Comparison of ENCODE assay signal across 20 cellular contexts in the genomic region with DNA sequence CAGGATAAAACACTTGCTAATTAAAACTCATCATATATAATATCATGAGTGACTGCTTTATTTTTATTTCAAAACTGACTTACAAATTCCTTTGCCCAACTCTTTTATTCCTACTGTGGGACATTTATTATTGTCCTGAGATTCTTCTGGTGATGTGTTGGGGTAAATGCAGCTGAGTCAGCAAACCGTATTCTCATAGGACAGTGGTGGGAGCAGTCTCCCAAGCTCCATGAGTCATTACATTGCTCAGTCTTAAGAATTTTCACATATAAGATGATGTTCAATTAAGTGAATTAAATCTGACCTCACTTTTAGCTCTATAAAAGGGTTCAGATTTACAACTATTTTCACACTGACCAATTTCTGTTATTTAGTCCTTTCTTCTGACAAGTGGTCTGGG.
DNase-seq lines count a peak whose midpoint lies in the region; ATAC-seq and TF ChIP-seq lines count a peak whose summit lies in the region.
"Had no signal": no experiment of that assay in that cellular context is flagged by ENCODE, and none has a peak within 500 bp of the region (broad histone marks: within the 10 kb centered on the region; RNA-seq: fewer than 3 reads in every experiment).

No MANE protein-coding gene starts in this region.

- TF ChIP-seq POLR2A in HCT116 (IDR thresholded peaks at IDR 0.05; ENCODE audit: borderline replicate concordance, extremely low read depth, insufficient read depth, insufficient read length) (no peak), tibial nerve (IDR thresholded peaks at IDR 0.05) (no peak)

- POLR2A ChIA-PET in HCT116 (lab: Charles Lee) = no interaction called here

- no peak overlapping the region for H3K9ac ChIP-seq in HCT116 (ENCODE audit: low read length)

- H3K79me2 ChIP-seq in HCT116 (ENCODE audit: insufficient read depth, low read length) = no peaks in the 10 kb centered on the region
- H3K79me2 ChIP-seq: hepatocyte had no signal

- no peaks in the 10 kb centered on the region for H3K4me1 ChIP-seq in HCT116 (ENCODE audit: control insufficient read depth in 1 of 2, insufficient read depth in 2 of 2, low read length in 2 of 2)
- H3K4me1 ChIP-seq in tibial nerve = no peaks in the 10 kb centered on the region
- H3K4me1 ChIP-seq: left ventricle myocardium inferior, psoas muscle had no signal

- 36 to 56% methylated on average over 1 of the region's 1 CpG for WGBS in tibial nerve, 2 donors

- no peak overlapping the region for H3K4me3 Mint-ChIP-seq in activated T-helper 1 cell treated with anti-CD3 and anti-CD28 coated beads, Interleukin-12 subunit alpha, Interleukin-12 subunit beta, Interleukin-2, Interleukin-4 antibody, amounts not matched to agents 30 ng/mL and 10 ng/mL and 1 ng/mL, durations not matched to agents 14 hours and 24 hours and 36 hours
- H3K4me3 Mint-ChIP-seq: CD14-positive monocyte; central memory CD8-positive, alpha-beta T cell had no signal

- H3K4me3 ChIP-seq in HCT116 (replicated peaks in 1 of 2; ENCODE audit: low read depth in 1 of 2, low read length in 2 of 2) = no peak overlapping the region
- no peak overlapping the region for H3K4me3 ChIP-seq in epithelial cell of esophagus (ENCODE audit: low read length)
- H3K4me3 ChIP-seq in tibial nerve = no peak overlapping the region
- H3K4me3 ChIP-seq: hepatocyte, left ventricle myocardium inferior, psoas muscle, thoracic aorta had no signal

- no peak for DNase-seq in HCT116 (ENCODE audit: low read depth, low spot score)
- peak; percentile 68 for DNase-seq in RKO (ENCODE audit: low spot score)
- DNase-seq in epithelial cell of esophagus (ENCODE audit: low read depth) = peak; percentile 66
- peak; percentile 90 for DNase-seq in renal cortical epithelial cell (ENCODE audit: low read depth)
- no peak for DNase-seq in activated T-helper 1 cell treated with anti-CD3 and anti-CD28 coated beads, Interleukin-12 subunit alpha, Interleukin-12 subunit beta, Interleukin-2, Interleukin-4 antibody, amounts not matched to agents 30 ng/mL and 10 ng/mL and 1 ng/mL, durations not matched to agents 14 hours and 24 hours and 36 hours (ENCODE audit: low spot score)
- no peak for DNase-seq in activated naive CD4-positive, alpha-beta T cell treated with anti-CD3 and anti-CD28 coated beads, Interleukin-2, amount 50 U/mL, for 72 hours (ENCODE audit: low spot score in 2 of 2)
- DNase-seq in tibial nerve (ENCODE audit: low spot score in 2 of 2) = no peak
- DNase-seq in hypothalamus (lab: John Stamatoyannopoulos, UW) = no peak
- DNase-seq: activated CD4-positive, CD25-positive, alpha-beta regulatory T cell treated with anti-CD3 and anti-CD28 coated beads, Interleukin-2, amount 50 U/mL, for 72 hours; activated naive CD4-positive, alpha-beta T cell treated with Interleukin-2 at 50 U/mL for 16 hours; DND-41; left ventricle myocardium inferior; MV-4-11; psoas muscle; stimulated activated CD4-positive, alpha-beta T cell treated with anti-CD3 and anti-CD28 coated beads, Interleukin-1b, Interleukin-23, amount 100 ng/mL, for 48 hours had no signal

- BruUV-seq in HCT116 (replicated peaks; lab: Mats Ljungman, UMichigan) = no TSS peak

- no peaks in the 10 kb centered on the region for H3K9me3 ChIP-seq in HCT116 (ENCODE audit: control insufficient read depth in 1 of 2, insufficient read depth in 1 of 2, low read depth in 1 of 2, low read length in 2 of 2)
- H3K9me3 ChIP-seq in tibial nerve = no peaks in the 10 kb centered on the region
- H3K9me3 ChIP-seq: left ventricle myocardium inferior, psoas muscle, thoracic aorta had no signal

- H3K27me3 Mint-ChIP-seq in activated T-helper 1 cell treated with anti-CD3 and anti-CD28 coated beads, Interleukin-12 subunit alpha, Interleukin-12 subunit beta, Interleukin-2, Interleukin-4 antibody, amounts not matched to agents 30 ng/mL and 10 ng/mL and 1 ng/mL, durations not matched to agents 14 hours and 24 hours and 36 hours (ENCODE audit: insufficient read depth) = no peaks in the 10 kb centered on the region
- H3K27me3 Mint-ChIP-seq: central memory CD8-positive, alpha-beta T cell had no signal

- H3K9me2 ChIP-seq in HCT116 (ENCODE audit: insufficient read depth) = no peaks in the 10 kb centered on the region

- intact Hi-C loops in HCT116 (cut with micrococcal nuclease) = no loop called here
- intact Hi-C loops in activated T-helper 1 cell treated with anti-CD3 and anti-CD28 coated beads, Interleukin-12 subunit alpha, Interleukin-12 subunit beta, Interleukin-2, Interleukin-4 antibody, amounts not matched to agents 30 ng/mL and 10 ng/mL and 1 ng/mL, durations not matched to agents 14 hours and 24 hours and 36 hours (cut with micrococcal nuclease) = no loop called here

- no peaks in the 10 kb centered on the region for H3K27me3 ChIP-seq in HCT116 (ENCODE audit: insufficient read depth, low read length)
- H3K27me3 ChIP-seq in tibial nerve = no peaks in the 10 kb centered on the region
- H3K27me3 ChIP-seq: hepatocyte had no signal

- TF ChIP-seq CTCF in HCT116 (IDR thresholded peaks at IDR 0.05 in 2 of 3, conservative IDR thresholded peaks at IDR 0.05 in 1 of 3; ENCODE audit: borderline replicate concordance in 1 of 3, insufficient read depth in 1 of 3, low read depth in 2 of 3, low read length in 2 of 3) (no peak), epithelial cell of esophagus (IDR thresholded peaks at IDR 0.05; ENCODE audit: insufficient read depth, low read depth, low read length, missing control alignments) (no peak), tibial nerve (IDR thresholded peaks at IDR 0.05) (no peak)

- H3K27ac Mint-ChIP-seq in activated T-helper 1 cell treated with anti-CD3 and anti-CD28 coated beads, Interleukin-12 subunit alpha, Interleukin-12 subunit beta, Interleukin-2, Interleukin-4 antibody, amounts not matched to agents 30 ng/mL and 10 ng/mL and 1 ng/mL, durations not matched to agents 14 hours and 24 hours and 36 hours = no peak overlapping the region
- H3K27ac Mint-ChIP-seq in activated naive CD4-positive, alpha-beta T cell treated with anti-CD3 and anti-CD28 coated beads, Interleukin-2, amount 50 U/mL, for 72 hours = no peak overlapping the region
- H3K27ac Mint-ChIP-seq: CD14-positive monocyte had no signal

- CTCF ChIA-PET in HCT116 (lab: Charles Lee) = interaction anchor here (0.9 kb wide), 1 partner anchor 14 kb away, joined by 3 read pairs; no protein-coding TSS in a partner anchor

- H3K4me1 Mint-ChIP-seq in activated T-helper 1 cell treated with anti-CD3 and anti-CD28 coated beads, Interleukin-12 subunit alpha, Interleukin-12 subunit beta, Interleukin-2, Interleukin-4 antibody, amounts not matched to agents 30 ng/mL and 10 ng/mL and 1 ng/mL, durations not matched to agents 14 hours and 24 hours and 36 hours (ENCODE audit: low read depth) = no peaks in the 10 kb centered on the region
- H3K4me1 Mint-ChIP-seq: CD14-positive monocyte; central memory CD8-positive, alpha-beta T cell had no signal

- H3K9me3 Mint-ChIP-seq in activated T-helper 1 cell treated with anti-CD3 and anti-CD28 coated beads, Interleukin-12 subunit alpha, Interleukin-12 subunit beta, Interleukin-2, Interleukin-4 antibody, amounts not matched to agents 30 ng/mL and 10 ng/mL and 1 ng/mL, durations not matched to agents 14 hours and 24 hours and 36 hours = peaks cover 3% of the 10 kb centered on the region
- H3K9me3 Mint-ChIP-seq in activated naive CD4-positive, alpha-beta T cell treated with anti-CD3 and anti-CD28 coated beads, Interleukin-2, amount 50 U/mL, for 72 hours = peaks cover 6 to 8% of the 10 kb centered on the region in 2 donors
- H3K9me3 Mint-ChIP-seq: CD14-positive monocyte had no signal

- H3K36me3 ChIP-seq in HCT116 (ENCODE audit: control insufficient read depth in 1 of 2, insufficient read depth in 2 of 2, low read length in 2 of 2) (no peaks in the 10 kb centered on the region), tibial nerve (no peaks in the 10 kb centered on the region)
- H3K36me3 ChIP-seq: left ventricle myocardium inferior, thoracic aorta had no signal

- no peak for TF ChIP-seq EP300 in tibial nerve (IDR thresholded peaks at IDR 0.05)

- ATAC-seq in HCT116 = no peak
- ATAC-seq in activated naive CD4-positive, alpha-beta T cell treated with anti-CD3 and anti-CD28 coated beads, Interleukin-2, amount 50 U/mL, for 72 hours = no peak
- ATAC-seq: psoas muscle had no signal

- H3K27ac ChIP-seq in HCT116 (ENCODE audit: low read depth, low read length) = no peak overlapping the region
- no peak overlapping the region for H3K27ac ChIP-seq in tibial nerve
- H3K27ac ChIP-seq: hepatocyte, HL-60, left ventricle myocardium inferior, psoas muscle, thoracic aorta had no signal

- TF ChIP-seq RAD21 in HCT116 (IDR thresholded peaks at IDR 0.05; ENCODE audit: low read depth) = no peak

- no peaks in the 10 kb centered on the region for H4K20me1 ChIP-seq in HCT116 (ENCODE audit: insufficient read depth)

- no peaks in the 10 kb centered on the region for H3K36me3 Mint-ChIP-seq in activated T-helper 1 cell treated with anti-CD3 and anti-CD28 coated beads, Interleukin-12 subunit alpha, Interleukin-12 subunit beta, Interleukin-2, Interleukin-4 antibody, amounts not matched to agents 30 ng/mL and 10 ng/mL and 1 ng/mL, durations not matched to agents 14 hours and 24 hours and 36 hours (ENCODE audit: low read depth)
- H3K36me3 Mint-ChIP-seq in activated naive CD4-positive, alpha-beta T cell treated with anti-CD3 and anti-CD28 coated beads, Interleukin-2, amount 50 U/mL, for 72 hours = no peaks in the 10 kb centered on the region
- H3K36me3 Mint-ChIP-seq: CD14-positive monocyte had no signal

- no peak overlapping the region for H3K4me2 ChIP-seq in HCT116 (ENCODE audit: low read length)
- H3K4me2 ChIP-seq: hepatocyte had no signal

- peak overlapping the region; percentile 89 for H2AFZ ChIP-seq in HCT116 (ENCODE audit: low read depth, low read length, poor library complexity, severe bottlenecking)
- H2AFZ ChIP-seq: hepatocyte had no signal

- RAD21 ChIA-PET in HCT116 (lab: Charles Lee; ENCODE audit: low non-redundant PET in 1 of 2, low total read pairs in 2 of 2, uncharacterized antibody in 2 of 2, unreplicated experiment in 2 of 2) = no interaction called here

TF ChIP-seq in HCT116, 20 proteins besides CTCF, POLR2A, EP300 and RAD21 (continues in another document):
- no peak for TF ChIP-seq MAX (IDR thresholded peaks at IDR 0.05)

Comparison
In these comparisons a context has a peak if more than half of its experiments do, and no peak if none do; other contexts are left out.
1. DNase-seq: peak in RKO (single experiment), epithelial cell of esophagus (single experiment) and renal cortical epithelial cell (single experiment); none in HCT116 (single experiment), activated T-helper 1 cell treated with anti-CD3 and anti-CD28 coated beads, Interleukin-12 subunit alpha, Interleukin-12 subunit beta, Interleukin-2, Interleukin-4 antibody, amounts not matched to agents 30 ng/mL and 10 ng/mL and 1 ng/mL, durations not matched to agents 14 hours and 24 hours and 36 hours (single experiment), activated naive CD4-positive, alpha-beta T cell treated with anti-CD3 and anti-CD28 coated beads, Interleukin-2, amount 50 U/mL, for 72 hours (0 of 2), tibial nerve (0 of 2) and hypothalamus (0 of 51).